Comparison of ENCODE assay signal across 1 cellular context in the genomic region with DNA sequence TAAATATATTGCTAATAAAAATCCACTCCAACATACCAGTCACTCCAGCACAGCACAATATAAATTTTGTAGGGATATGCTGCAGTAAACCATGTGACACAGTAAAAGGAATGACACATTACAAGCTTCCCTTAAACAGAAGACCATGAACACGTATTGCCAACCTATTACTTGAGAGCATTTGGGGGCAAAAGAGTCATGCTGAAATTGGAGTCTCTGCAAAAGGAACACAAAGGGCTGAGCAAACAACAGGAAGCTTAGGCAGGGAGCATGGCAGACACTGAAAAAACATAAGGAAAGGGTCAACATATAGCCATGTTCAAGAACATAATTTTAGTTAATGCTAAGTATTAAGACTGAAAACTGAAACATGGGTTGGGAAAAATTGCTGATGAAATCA.
TF ChIP-seq lines count a peak whose summit lies in the region.

No MANE protein-coding gene starts in this region.

TF ChIP-seq in GM23338, 12 proteins besides CTCF, POLR2A, EP300 and RAD21 (continued from another document):
- TF ChIP-seq, protein P1, sequence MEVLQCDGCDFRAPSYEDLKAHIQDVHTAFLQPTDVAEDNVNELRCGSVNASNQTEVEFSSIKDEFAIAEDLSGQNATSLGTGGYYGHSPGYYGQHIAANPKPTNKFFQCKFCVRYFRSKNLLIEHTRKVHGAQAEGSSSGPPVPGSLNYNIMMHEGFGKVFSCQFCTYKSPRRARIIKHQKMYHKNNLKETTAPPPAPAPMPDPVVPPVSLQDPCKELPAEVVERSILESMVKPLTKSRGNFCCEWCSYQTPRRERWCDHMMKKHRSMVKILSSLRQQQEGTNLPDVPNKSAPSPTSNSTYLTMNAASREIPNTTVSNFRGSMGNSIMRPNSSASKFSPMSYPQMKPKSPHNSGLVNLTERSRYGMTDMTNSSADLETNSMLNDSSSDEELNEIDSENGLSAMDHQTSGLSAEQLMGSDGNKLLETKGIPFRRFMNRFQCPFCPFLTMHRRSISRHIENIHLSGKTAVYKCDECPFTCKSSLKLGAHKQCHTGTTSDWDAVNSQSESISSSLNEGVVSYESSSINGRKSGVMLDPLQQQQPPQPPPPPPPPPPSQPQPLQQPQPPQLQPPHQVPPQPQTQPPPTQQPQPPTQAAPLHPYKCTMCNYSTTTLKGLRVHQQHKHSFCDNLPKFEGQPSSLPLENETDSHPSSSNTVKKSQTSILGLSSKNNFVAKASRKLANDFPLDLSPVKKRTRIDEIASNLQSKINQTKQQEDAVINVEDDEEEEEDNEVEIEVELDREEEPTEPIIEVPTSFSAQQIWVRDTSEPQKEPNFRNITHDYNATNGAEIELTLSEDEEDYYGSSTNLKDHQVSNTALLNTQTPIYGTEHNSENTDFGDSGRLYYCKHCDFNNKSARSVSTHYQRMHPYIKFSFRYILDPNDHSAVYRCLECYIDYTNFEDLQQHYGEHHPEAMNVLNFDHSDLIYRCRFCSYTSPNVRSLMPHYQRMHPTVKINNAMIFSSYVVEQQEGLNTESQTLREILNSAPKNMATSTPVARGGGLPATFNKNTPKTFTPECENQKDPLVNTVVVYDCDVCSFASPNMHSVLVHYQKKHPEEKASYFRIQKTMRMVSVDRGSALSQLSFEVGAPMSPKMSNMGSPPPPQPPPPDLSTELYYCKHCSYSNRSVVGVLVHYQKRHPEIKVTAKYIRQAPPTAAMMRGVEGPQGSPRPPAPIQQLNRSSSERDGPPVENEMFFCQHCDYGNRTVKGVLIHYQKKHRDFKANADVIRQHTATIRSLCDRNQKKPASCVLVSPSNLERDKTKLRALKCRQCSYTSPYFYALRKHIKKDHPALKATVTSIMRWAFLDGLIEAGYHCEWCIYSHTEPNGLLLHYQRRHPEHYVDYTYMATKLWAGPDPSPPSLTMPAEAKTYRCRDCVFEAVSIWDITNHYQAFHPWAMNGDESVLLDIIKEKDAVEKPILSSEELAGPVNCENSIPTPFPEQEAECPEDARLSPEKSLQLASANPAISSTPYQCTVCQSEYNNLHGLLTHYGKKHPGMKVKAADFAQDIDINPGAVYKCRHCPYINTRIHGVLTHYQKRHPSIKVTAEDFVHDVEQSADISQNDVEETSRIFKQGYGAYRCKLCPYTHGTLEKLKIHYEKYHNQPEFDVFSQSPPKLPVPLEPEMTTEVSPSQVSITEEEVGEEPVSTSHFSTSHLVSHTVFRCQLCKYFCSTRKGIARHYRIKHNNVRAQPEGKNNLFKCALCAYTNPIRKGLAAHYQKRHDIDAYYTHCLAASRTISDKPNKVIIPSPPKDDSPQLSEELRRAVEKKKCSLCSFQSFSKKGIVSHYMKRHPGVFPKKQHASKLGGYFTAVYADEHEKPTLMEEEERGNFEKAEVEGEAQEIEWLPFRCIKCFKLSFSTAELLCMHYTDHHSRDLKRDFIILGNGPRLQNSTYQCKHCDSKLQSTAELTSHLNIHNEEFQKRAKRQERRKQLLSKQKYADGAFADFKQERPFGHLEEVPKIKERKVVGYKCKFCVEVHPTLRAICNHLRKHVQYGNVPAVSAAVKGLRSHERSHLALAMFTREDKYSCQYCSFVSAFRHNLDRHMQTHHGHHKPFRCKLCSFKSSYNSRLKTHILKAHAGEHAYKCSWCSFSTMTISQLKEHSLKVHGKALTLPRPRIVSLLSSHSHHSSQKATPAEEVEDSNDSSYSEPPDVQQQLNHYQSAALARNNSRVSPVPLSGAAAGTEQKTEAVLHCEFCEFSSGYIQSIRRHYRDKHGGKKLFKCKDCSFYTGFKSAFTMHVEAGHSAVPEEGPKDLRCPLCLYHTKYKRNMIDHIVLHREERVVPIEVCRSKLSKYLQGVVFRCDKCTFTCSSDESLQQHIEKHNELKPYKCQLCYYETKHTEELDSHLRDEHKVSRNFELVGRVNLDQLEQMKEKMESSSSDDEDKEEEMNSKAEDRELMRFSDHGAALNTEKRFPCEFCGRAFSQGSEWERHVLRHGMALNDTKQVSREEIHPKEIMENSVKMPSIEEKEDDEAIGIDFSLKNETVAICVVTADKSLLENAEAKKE (CRISPR knock-in tag; IDR thresholded peaks at IDR 0.05) = no peak
